8 cellular contexts compared by ENCODE assay signal in genomic region chr4:152045781-152046571, GRCh38.
DNase-seq lines count a peak whose midpoint lies in the region; ATAC-seq, FAIRE-seq and TF ChIP-seq lines count a peak whose summit lies in the region.

No MANE protein-coding gene starts in this region.

- FAIRE-seq in kidney (lab: Jason Lieb, UNC) (no peak), H54 (lab: Jason Lieb, UNC) (no peak)

- H3K27ac ChIP-seq in ascending aorta = no peak overlapping the region
- no peak overlapping the region for H3K27ac ChIP-seq in kidney (ENCODE audit: low read depth in 2 of 2, low read length in 2 of 2)
- peak overlapping the region; percentile 49 to 65 for H3K27ac ChIP-seq in tibial artery

- peak; percentile 48 for ATAC-seq in HG03175 (IDR thresholded peaks at IDR 0.05; ENCODE audit: unreplicated experiment)

- H3K4me3 ChIP-seq in ascending aorta (peak overlapping the region in 1 of 2 donors; percentile 39), kidney (ENCODE audit: low read length in 2 of 2) (peak overlapping the region; percentile 36 to 42), tibial artery (peak overlapping the region; percentile 18 to 29)

- intact Hi-C loops in ascending aorta (cut with DNase I) = loop anchor here (5.0 kb wide), 1 partner anchor 284 kb away; the partner anchor contains the start of gene GATB
- intact Hi-C loops in kidney (cut with DNase I) = no loop called here
- intact Hi-C loops in tibial artery (cut with DNase I; ENCODE audit: low total_unique reads) = no loop called here

- H3K27me3 ChIP-seq in ascending aorta (no peaks in the 10 kb centered on the region), tibial artery (no peaks in the 10 kb centered on the region)

- TF ChIP-seq POLR2A in H54 (IDR thresholded peaks at IDR 0.05; ENCODE audit: low read depth, low read length) = no peak

- DNase-seq in activated CD4-positive, alpha-beta T cell treated with anti-CD3 and anti-CD28 coated beads for 4 hours = peak; percentile 7 to 8
- no peak for DNase-seq in activated CD4-positive, alpha-beta T cell treated with anti-CD3 and anti-CD28 coated beads, Interleukin-2, amount 50 U/mL, for 1 hour
- no peak for DNase-seq in ascending aorta (ENCODE audit: low spot score in 2 of 2)
- DNase-seq in kidney = peak; percentile 78
- DNase-seq in tibial artery = no peak
- DNase-seq in NCI-H1105 (lab: John Stamatoyannopoulos, UW) = no peak
- DNase-seq in H54 (ENCODE audit: insufficient read length, low spot score) = no peak

- H3K9me3 ChIP-seq in ascending aorta (peaks cover 0 to 6% of the 10 kb centered on the region in 2 donors), kidney (ENCODE audit: control insufficient read depth in 1 of 2, low read length in 2 of 2) (peaks cover 0 to 2% of the 10 kb centered on the region in 2 donors), tibial artery (no peaks in the 10 kb centered on the region)

- peak overlapping the region in 1 of 2 donors; percentile 16 for H3K9ac ChIP-seq in kidney (ENCODE audit: low read length in 2 of 2)

- H3K36me3 ChIP-seq in ascending aorta (no peaks in the 10 kb centered on the region), kidney (ENCODE audit: control insufficient read depth in 1 of 2, insufficient read depth in 2 of 2, low read length in 2 of 2) (no peaks in the 10 kb centered on the region), tibial artery (no peaks in the 10 kb centered on the region)

- H3K4me1 ChIP-seq in ascending aorta = peaks cover 0 to 5% of the 10 kb centered on the region in 2 donors
- H3K4me1 ChIP-seq in kidney (ENCODE audit: control insufficient read depth in 1 of 2, insufficient read depth in 1 of 2, low read depth in 1 of 2, low read length in 2 of 2) = peaks cover 0 to 4% of the 10 kb centered on the region in 2 donors
- H3K4me1 ChIP-seq in tibial artery = peaks cover 0 to 10% (median 9%) of the 10 kb centered on the region in 4 donors

- peak; percentile 22 to 52 (median 43) for TF ChIP-seq CTCF in ascending aorta (IDR thresholded peaks at IDR 0.05)
- TF ChIP-seq CTCF in kidney (IDR thresholded peaks at IDR 0.05; ENCODE audit: borderline replicate concordance, extremely low read depth, insufficient read depth) = peak; percentile 56
- TF ChIP-seq CTCF in tibial artery (IDR thresholded peaks at IDR 0.05) = peak; percentile 18 to 49

Comparison
In these comparisons a context has a peak if more than half of its experiments do, and no peak if none do; other contexts are left out.
1. DNase-seq: peak in activated CD4-positive, alpha-beta T cell treated with anti-CD3 and anti-CD28 coated beads for 4 hours (2 of 2) and kidney (single experiment); none in activated CD4-positive, alpha-beta T cell treated with anti-CD3 and anti-CD28 coated beads, Interleukin-2, amount 50 U/mL, for 1 hour (single experiment), ascending aorta (0 of 2), tibial artery (0 of 2), NCI-H1105 (single experiment) and H54 (single experiment).
2. H3K27ac ChIP-seq: peak in tibial artery (2 of 2); none in ascending aorta (0 of 2) and kidney (0 of 2).
3. Peak in every context shown above with its lines, with median percentiles within 50 percentile points of each other: CTCF ChIP-seq.